7 cellular contexts compared by ENCODE assay signal in the genomic region with DNA sequence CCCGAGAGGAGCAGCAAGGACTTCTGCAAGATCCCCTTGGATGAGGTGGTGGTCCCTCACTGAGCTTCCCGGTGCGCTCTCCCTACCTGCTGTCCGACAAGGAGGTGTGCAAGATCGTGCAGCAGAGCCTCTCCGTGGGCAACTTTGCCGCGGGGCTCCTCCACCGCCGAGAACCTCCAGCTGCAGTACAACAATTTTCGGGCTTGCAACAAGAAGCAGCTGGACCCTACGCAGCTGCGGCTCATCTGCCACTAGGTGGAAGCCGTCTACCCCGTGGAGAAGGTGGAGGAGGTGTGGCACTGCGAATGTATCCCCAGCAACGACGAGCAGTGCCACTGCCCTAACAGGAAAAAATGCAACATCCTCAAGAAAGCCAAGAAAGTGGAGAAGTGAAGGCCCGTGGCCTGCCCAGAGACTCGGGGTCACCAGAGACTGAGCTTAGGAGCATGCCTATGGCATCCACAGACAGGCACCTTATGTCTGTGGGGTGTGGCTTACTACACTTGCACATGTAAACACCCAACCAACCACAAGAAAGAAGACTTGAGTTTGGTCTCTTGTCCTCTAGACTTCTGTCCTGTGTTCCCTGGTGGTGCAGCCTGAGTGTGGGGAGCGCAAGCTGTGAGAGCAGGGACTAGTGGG. TPM values are rescaled to one million over a fixed set of nuclear protein-coding genes. Genes with fewer than 3 reads are reported as not detected.
DNase-seq lines count a peak whose midpoint lies in the region; ATAC-seq and TF ChIP-seq lines count a peak whose summit lies in the region.
"Not testable (repeated sequence)": the region's sequence is repeated elsewhere in the genome, so short reads cannot be mapped to it uniquely, and the experiment has no call there.

No MANE protein-coding gene starts in this region.

- not testable (repeated sequence) for H3K4me1 Mint-ChIP-seq in activated T-cell treated with anti-CD3 and anti-CD28 coated beads, Interleukin-2, amount 50 U/mL, for 24 hours (ENCODE audit: low read depth); progenitor cell of endocrine pancreas (ENCODE audit: low read depth)

- H3K36me3 Mint-ChIP-seq in activated T-cell treated with anti-CD3 and anti-CD28 coated beads, Interleukin-2, amount 50 U/mL, for 24 hours (ENCODE audit: low read depth) = peaks cover 30% of the 10 kb centered on the region
- not testable (repeated sequence) for H3K36me3 Mint-ChIP-seq in progenitor cell of endocrine pancreas (ENCODE audit: insufficient read depth)

- not testable (repeated sequence) for H3K4me3 Mint-ChIP-seq in activated T-cell treated with anti-CD3 and anti-CD28 coated beads, Interleukin-2, amount 50 U/mL, for 24 hours; progenitor cell of endocrine pancreas (ENCODE audit: low read depth)

- not testable (repeated sequence) for H3K27me3 Mint-ChIP-seq in activated T-cell treated with anti-CD3 and anti-CD28 coated beads, Interleukin-2, amount 50 U/mL, for 24 hours; progenitor cell of endocrine pancreas

- DNase-seq in GM13976 (ENCODE audit: low spot score) = peak; percentile 24
- DNase-seq in LoVo (ENCODE audit: low spot score) = peak; percentile 2
- DNase-seq in SIG-M5 treated with dmso at 0.1 percent for 504 hours (lab: John Stamatoyannopoulos, UW; ENCODE audit: unreplicated experiment) = peak; percentile 21
- DNase-seq in activated T-cell treated with anti-CD3 and anti-CD28 coated beads, Interleukin-2, amount 50 U/mL, for 24 hours = peak; percentile 69
- not testable (repeated sequence) for DNase-seq in progenitor cell of endocrine pancreas (ENCODE audit: low spot score, unreplicated experiment)

- H3K27ac Mint-ChIP-seq in activated T-cell treated with anti-CD3 and anti-CD28 coated beads, Interleukin-2, amount 50 U/mL, for 24 hours; progenitor cell of endocrine pancreas: not testable (repeated sequence)

- H3K9me3 Mint-ChIP-seq in activated T-cell treated with anti-CD3 and anti-CD28 coated beads, Interleukin-2, amount 50 U/mL, for 24 hours; progenitor cell of endocrine pancreas (ENCODE audit: low read depth): not testable (repeated sequence)

- not testable (repeated sequence) for TF ChIP-seq CTCF in GM13976 (IDR thresholded peaks at IDR 0.05; ENCODE audit: borderline replicate concordance, control extremely low read depth, extremely low read depth, insufficient read depth, missing control alignments)
- TF ChIP-seq CTCF in progenitor cell of endocrine pancreas (IDR thresholded peaks at IDR 0.05; ENCODE audit: unreplicated experiment) = peak; percentile 16

- ATAC-seq in HG02588 (IDR thresholded peaks at IDR 0.05; ENCODE audit: unreplicated experiment) = peak; percentile 53
- ATAC-seq in esophagus mucosa = peak; percentile 71

- in situ Hi-C loops in GM13976 (cut with MboI; ENCODE audit: low sequenced_read_pairs, unreplicated experiment) = not testable (repeated sequence)

RNA-seq across cellular contexts. Expression of gene NUTM2B, which starts 17.9 kb away (rescaled TPM):
- total RNA-seq in esophagus mucosa (0.24 TPM), progenitor cell of endocrine pancreas (1.4 and 1.9 TPM in 2 replicates)
